Comparison of ENCODE assay signal across 10 cellular contexts in the genomic region with DNA sequence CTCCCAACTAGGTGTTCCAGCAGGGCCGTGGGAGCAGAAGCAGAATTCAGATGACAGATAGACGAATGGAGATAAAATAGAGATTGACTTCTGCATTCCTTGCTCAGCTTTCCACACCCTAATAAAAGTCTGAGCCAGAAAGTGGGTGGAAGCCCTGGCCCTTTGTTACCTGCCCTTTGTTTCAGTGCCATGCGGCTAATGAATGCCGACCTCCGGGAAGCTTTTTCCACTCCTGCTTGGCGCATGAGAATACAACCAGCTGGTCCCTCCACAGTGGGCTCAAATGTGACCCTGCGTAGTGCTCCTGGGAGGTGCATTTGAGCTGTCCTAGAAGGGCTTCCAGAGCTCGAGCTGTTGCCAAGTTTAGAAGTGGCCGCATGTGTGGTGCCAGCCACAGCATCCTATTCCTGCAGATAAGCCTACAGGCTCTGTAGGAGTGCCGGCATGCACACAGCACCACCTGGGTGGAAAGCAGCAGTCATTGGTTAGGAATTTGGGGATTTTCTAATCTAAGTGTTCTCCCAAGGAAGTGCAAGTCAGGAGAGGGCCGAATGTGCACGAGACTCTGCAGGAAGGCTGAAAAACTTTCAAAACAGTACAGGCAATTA.
A peak's percentile ranks its signal among the peaks of the same experiment; 100 is the strongest.
DNase-seq lines count a peak whose midpoint lies in the region; ATAC-seq and TF ChIP-seq lines count a peak whose summit lies in the region.
"Had no signal": no experiment of that assay in that cellular context is flagged by ENCODE, and none has a peak within 500 bp of the region (broad histone marks: within the 10 kb centered on the region; RNA-seq: fewer than 3 reads in every experiment).

No MANE protein-coding gene starts in this region.

- WGBS in iPS DF 6.9 (ENCODE audit: insufficient coverage, insufficient read length) = no CpG with 5 or more reads among the region's 12 CpGs

- ATAC-seq in thoracic aorta (ENCODE audit: insufficient number of reproducible peaks, low FRiP score, low read depth) (no peak), HG02981 (IDR thresholded peaks at IDR 0.05; ENCODE audit: unreplicated experiment) (no peak)
- ATAC-seq in activated T-cell treated with anti-CD3 and anti-CD28 coated beads, Interleukin-2, amount 50 U/mL, for 4 hours = no peak

- peak overlapping the region; percentile 50 for H3K9ac ChIP-seq in HUES48 (ENCODE audit: low read depth, low read length)

- no peaks in the 10 kb centered on the region for H3K9me3 ChIP-seq in HUES48 (ENCODE audit: control insufficient read depth, insufficient read depth, low read length)
- no peaks in the 10 kb centered on the region for H3K9me3 ChIP-seq in iPS DF 6.9 (ENCODE audit: control insufficient read depth, insufficient read depth, low read length)
- H3K9me3 ChIP-seq in thoracic aorta = no peaks in the 10 kb centered on the region
- H3K9me3 ChIP-seq in CD8-positive, alpha-beta memory T cell (ENCODE audit: low read length) = no peaks in the 10 kb centered on the region

- H3K36me3 Mint-ChIP-seq in activated T-cell treated with anti-CD3 and anti-CD28 coated beads, Interleukin-2, amount 50 U/mL, for 4 hours (ENCODE audit: insufficient read depth) = no peaks in the 10 kb centered on the region
- H3K36me3 Mint-ChIP-seq in CD8-positive, alpha-beta memory T cell = peaks cover 0 to 2% (median 0%) of the 10 kb centered on the region in 3 donors

- H3K36me3 ChIP-seq in HUES48 (ENCODE audit: control insufficient read depth, insufficient read depth, low read length) (no peaks in the 10 kb centered on the region), iPS DF 6.9 (ENCODE audit: control insufficient read depth, insufficient read depth, low read length) (no peaks in the 10 kb centered on the region), thoracic aorta (no peaks in the 10 kb centered on the region)
- H3K36me3 ChIP-seq in CD8-positive, alpha-beta memory T cell (ENCODE audit: insufficient read depth, low read length) = no peaks in the 10 kb centered on the region

- H3K4me3 Mint-ChIP-seq in activated T-cell treated with anti-CD3 and anti-CD28 coated beads, Interleukin-2, amount 50 U/mL, for 4 hours = no peak overlapping the region
- H3K4me3 Mint-ChIP-seq in CD8-positive, alpha-beta memory T cell = no peak overlapping the region
- H3K4me3 Mint-ChIP-seq: activated B cell treated with CpG ODN at 0.5 μM for 24 hours; central memory CD8-positive, alpha-beta T cell had no signal

- in situ Hi-C loops in astrocyte of the spinal cord (cut with HindIII; ENCODE audit: low sequenced_read_pairs) = no loop called here

- TF ChIP-seq CTCF in astrocyte of the spinal cord (IDR thresholded peaks at IDR 0.05; ENCODE audit: low read depth, low read length) = no peak
- no peak for TF ChIP-seq CTCF in thoracic aorta (IDR thresholded peaks at IDR 0.05)

- CTCF ChIA-PET in CD8-positive, alpha-beta memory T cell (lab: Charles Lee) = interaction anchor here (1.0 kb wide), 1 partner anchor 88 kb away, joined by 3 read pairs; no protein-coding TSS in a partner anchor

- H3K27me3 ChIP-seq in HUES48 (ENCODE audit: control insufficient read depth, insufficient read depth, low read length) (no peaks in the 10 kb centered on the region), iPS DF 6.9 (ENCODE audit: control insufficient read depth, insufficient read depth, low read length) (no peaks in the 10 kb centered on the region), thoracic aorta (replicated peaks; ENCODE audit: insufficient read depth) (no peaks in the 10 kb centered on the region)
- H3K27me3 ChIP-seq in CD8-positive, alpha-beta memory T cell (ENCODE audit: insufficient read depth, low read length, poor library complexity, severe bottlenecking) = no peaks in the 10 kb centered on the region

- DNase-seq in astrocyte of the spinal cord (ENCODE audit: low read depth, low spot score) = peak; percentile 39
- DNase-seq in iPS DF 6.9 (ENCODE audit: low read depth, low spot score) = peak; percentile 45
- no peak for DNase-seq in thoracic aorta (ENCODE audit: low spot score)
- no peak for DNase-seq in activated T-cell treated with anti-CD3 and anti-CD28 coated beads, Interleukin-2, amount 50 U/mL, for 4 hours
- DNase-seq in CD8-positive, alpha-beta memory T cell = no peak
- DNase-seq: activated B cell treated with CpG ODN at 0.5 μM for 24 hours, NCI-H2171 had no signal

- H3K4me1 Mint-ChIP-seq in activated T-cell treated with anti-CD3 and anti-CD28 coated beads, Interleukin-2, amount 50 U/mL, for 4 hours (ENCODE audit: low read depth) = peaks cover 78% of the 10 kb centered on the region
- peaks cover 76 to 97% (median 85%) of the 10 kb centered on the region in 3 donors for H3K4me1 Mint-ChIP-seq in CD8-positive, alpha-beta memory T cell
- H3K4me1 Mint-ChIP-seq: activated B cell treated with CpG ODN at 0.5 μM for 24 hours had no signal

- H3K4me1 ChIP-seq in HUES48 (ENCODE audit: control insufficient read depth, insufficient read depth, low read length) (peaks cover 57% of the 10 kb centered on the region), iPS DF 6.9 (ENCODE audit: control insufficient read depth, insufficient read depth, low read length) (peaks cover 13% of the 10 kb centered on the region), thoracic aorta (ENCODE audit: control insufficient read depth in 1 of 2, low read depth in 2 of 2) (peaks cover 36 to 42% of the 10 kb centered on the region in 2 donors)
- peaks cover 4% of the 10 kb centered on the region for H3K4me1 ChIP-seq in CD8-positive, alpha-beta memory T cell (ENCODE audit: insufficient read depth, low read length)

- H3K27ac Mint-ChIP-seq in CD8-positive, alpha-beta memory T cell = peak overlapping the region in 3 of 8 donors; percentile 17 to 89 (median 45)
- H3K27ac Mint-ChIP-seq: activated B cell treated with CpG ODN at 0.5 μM for 24 hours had no signal

- H3K4me3 ChIP-seq in HUES48 (ENCODE audit: low read depth, low read length) = no peak overlapping the region
- H3K4me3 ChIP-seq in astrocyte of the spinal cord (ENCODE audit: low read depth, low read length) = no peak overlapping the region
- no peak overlapping the region for H3K4me3 ChIP-seq in iPS DF 6.9 (ENCODE audit: low read length)
- no peak overlapping the region for H3K4me3 ChIP-seq in thoracic aorta
- no peak overlapping the region for H3K4me3 ChIP-seq in CD8-positive, alpha-beta memory T cell (ENCODE audit: low read length)

- no peaks in the 10 kb centered on the region for H3K9me3 Mint-ChIP-seq in activated T-cell treated with anti-CD3 and anti-CD28 coated beads, Interleukin-2, amount 50 U/mL, for 4 hours
- H3K9me3 Mint-ChIP-seq in CD8-positive, alpha-beta memory T cell = no peaks in the 10 kb centered on the region
- H3K9me3 Mint-ChIP-seq: activated B cell treated with CpG ODN at 0.5 μM for 24 hours; central memory CD8-positive, alpha-beta T cell had no signal

- POLR2A ChIA-PET in CD8-positive, alpha-beta memory T cell (lab: Charles Lee) = no interaction called here

- no peaks in the 10 kb centered on the region for H3K27me3 Mint-ChIP-seq in activated T-cell treated with anti-CD3 and anti-CD28 coated beads, Interleukin-2, amount 50 U/mL, for 4 hours (ENCODE audit: low read depth)
- H3K27me3 Mint-ChIP-seq in CD8-positive, alpha-beta memory T cell = no peaks in the 10 kb centered on the region
- H3K27me3 Mint-ChIP-seq: central memory CD8-positive, alpha-beta T cell had no signal

- H3K27ac ChIP-seq in HUES48 (ENCODE audit: low read depth, low read length) (peak overlapping the region; percentile 90), iPS DF 6.9 (ENCODE audit: low read length) (no peak overlapping the region), thoracic aorta (peak overlapping the region; percentile 11 to 47)
- no peak overlapping the region for H3K27ac ChIP-seq in CD8-positive, alpha-beta memory T cell (ENCODE audit: low read depth, low read length)

Comparison
In these comparisons a context has a peak if more than half of its experiments do, and no peak if none do; other contexts are left out.
1. H3K27ac ChIP-seq: peak in HUES48 (single experiment) and thoracic aorta (2 of 2); none in iPS DF 6.9 (single experiment) and CD8-positive, alpha-beta memory T cell (single experiment).
2. DNase-seq: peak in astrocyte of the spinal cord (single experiment) and iPS DF 6.9 (single experiment); none in thoracic aorta (single experiment), activated T-cell treated with anti-CD3 and anti-CD28 coated beads, Interleukin-2, amount 50 U/mL, for 4 hours (single experiment) and CD8-positive, alpha-beta memory T cell (0 of 5).